ENCODE assay signal across 10 cellular contexts in the genomic region with DNA sequence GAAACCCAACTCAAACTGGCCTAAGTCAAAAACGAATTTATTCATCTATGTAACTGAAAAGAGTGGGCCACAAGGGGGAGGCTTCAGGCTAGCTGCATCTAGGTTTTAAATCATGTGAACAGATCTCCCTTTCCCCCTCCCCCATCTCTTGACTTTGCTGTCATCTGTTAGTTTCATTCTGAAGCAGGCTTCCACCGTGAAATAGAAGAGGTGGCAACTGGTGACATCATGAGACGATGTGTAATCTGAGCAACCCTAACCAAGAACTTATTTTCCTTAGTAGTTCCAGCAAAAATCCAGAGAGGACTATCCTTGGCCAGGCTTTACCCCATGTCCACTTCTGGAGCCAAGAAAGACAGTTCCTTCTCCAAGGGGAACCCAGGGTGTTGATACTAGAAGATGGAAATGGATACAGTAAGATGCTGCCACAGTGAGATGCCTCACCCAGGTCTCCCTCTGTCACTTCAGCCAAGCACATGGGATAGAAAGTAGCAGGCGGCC. TPM values are rescaled to one million over a fixed set of nuclear protein-coding genes. Genes with fewer than 3 reads are reported as not detected.
DNase-seq lines count a peak whose midpoint lies in the region; ATAC-seq and TF ChIP-seq lines count a peak whose summit lies in the region.
"Had no signal": no experiment of that assay in that cellular context is flagged by ENCODE, and none has a peak within 500 bp of the region (broad histone marks: within the 10 kb centered on the region; RNA-seq: fewer than 3 reads in every experiment).

No MANE protein-coding gene starts in this region.

- intact Hi-C loops in activated CD4-positive, alpha-beta T cell treated with anti-CD3 and anti-CD28 coated beads, Interleukin-2, amount 10 ng/mL, durations not matched to agents 24 days and 14 days (cut with micrococcal nuclease), result loop anchor here (2.0 kb wide), 2 partner anchors 39 to 61 kb away; a partner anchor contains a TSS
- intact Hi-C loops in esophagus muscularis mucosa (cut with DNase I), result no loop called here

- no peaks in the 10 kb centered on the region for H3K9me3 ChIP-seq in esophagus muscularis mucosa

- 73% methylated on average over 4 of the region's 4 CpGs for WGBS in esophagus muscularis mucosa

- peaks cover 21 to 79% (median 57%) of the 10 kb centered on the region in 4 donors for H3K36me3 ChIP-seq in esophagus muscularis mucosa

- peaks cover 37% of the 10 kb centered on the region for H3K4me1 Mint-ChIP-seq in activated CD4-positive, alpha-beta T cell treated with anti-CD3 and anti-CD28 coated beads, Interleukin-2, amount 10 ng/mL, durations not matched to agents 24 days and 14 days

- no peak for TF ChIP-seq CTCF in esophagus muscularis mucosa (IDR thresholded peaks at IDR 0.05)

- peak overlapping the region; percentile 15 for H3K4me3 Mint-ChIP-seq in activated CD4-positive, alpha-beta T cell treated with anti-CD3 and anti-CD28 coated beads, Interleukin-2, amount 10 ng/mL, durations not matched to agents 24 days and 14 days

- H3K9me3 Mint-ChIP-seq in activated CD4-positive, alpha-beta T cell treated with anti-CD3 and anti-CD28 coated beads, Interleukin-2, amount 10 ng/mL, durations not matched to agents 24 days and 14 days, result no peaks in the 10 kb centered on the region

- TF ChIP-seq EP300 in esophagus muscularis mucosa (IDR thresholded peaks at IDR 0.05), result no peak

- H3K27ac Mint-ChIP-seq in activated CD4-positive, alpha-beta T cell treated with anti-CD3 and anti-CD28 coated beads, Interleukin-2, amount 10 ng/mL, durations not matched to agents 24 days and 14 days, result peak overlapping the region; percentile 85

- no peaks in the 10 kb centered on the region for H3K27me3 Mint-ChIP-seq in activated CD4-positive, alpha-beta T cell treated with anti-CD3 and anti-CD28 coated beads, Interleukin-2, amount 10 ng/mL, durations not matched to agents 24 days and 14 days

- TF ChIP-seq POLR2A in esophagus muscularis mucosa (IDR thresholded peaks at IDR 0.05; ENCODE audit: low read depth), result no peak

- H3K27ac ChIP-seq in esophagus muscularis mucosa (replicated peaks in 1 of 4), result peak overlapping the region; percentile 14 to 53 (median 31)
- H3K27ac ChIP-seq: epithelial cell of prostate had no signal

- peak; percentile 86 for DNase-seq in activated CD4-positive, alpha-beta T cell treated with anti-CD3 and anti-CD28 coated beads, Interleukin-2, amount 10 ng/mL, durations not matched to agents 24 days and 14 days
- DNase-seq in activated CD4-positive, alpha-beta T cell treated with anti-CD3 and anti-CD28 coated beads, Interleukin-2, amount 50 U/mL, for 4 hours, result no peak
- peak; percentile 60 for DNase-seq in Jurkat, Clone E6-1 (ENCODE audit: low read depth, low spot score)
- DNase-seq in esophagus muscularis mucosa (ENCODE audit: extremely low spot score) (no peak), stromal cell of bone marrow (ENCODE audit: low read depth) (peak; percentile 72), NCI-H526 treated with DMSO at 0.1 percent for 48 hours (lab: John Stamatoyannopoulos, UW) (no peak), GOT3 (lab: John Stamatoyannopoulos, UW) (no peak)

- H3K36me3 Mint-ChIP-seq in activated CD4-positive, alpha-beta T cell treated with anti-CD3 and anti-CD28 coated beads, Interleukin-2, amount 10 ng/mL, durations not matched to agents 24 days and 14 days (ENCODE audit: low read depth), result peaks cover 59% of the 10 kb centered on the region

- no peak for ATAC-seq in GM21526 (IDR thresholded peaks at IDR 0.05; ENCODE audit: low FRiP score, unreplicated experiment)

- H3K4me3 ChIP-seq in Jurkat, Clone E6-1 (ENCODE audit: low read length), result no peak overlapping the region
- H3K4me3 ChIP-seq in esophagus muscularis mucosa, result no peak overlapping the region

- H3K4me1 ChIP-seq in esophagus muscularis mucosa, result peaks cover 14 to 50% (median 39%) of the 10 kb centered on the region in 4 donors

- H3K27me3 ChIP-seq in esophagus muscularis mucosa, result no peaks in the 10 kb centered on the region

RNA-seq across cellular contexts. Expression of a gene that starts 9.4 kb away (rescaled TPM):
- total RNA-seq in activated CD4-positive, alpha-beta T cell treated with anti-CD3 and anti-CD28 coated beads, Interleukin-2, amount 10 ng/mL, durations not matched to agents 24 days and 14 days, result 68.9 and 71.4 TPM in 2 replicates
- polyA plus RNA-seq in Jurkat, Clone E6-1 (2012; ENCODE audit: insufficient read depth, insufficient read length), result 49.7 TPM
- 100 to 1,000 TPM in 2 of 4 donors, 10 to 100 TPM in 2; 59.8 to 138 (median 104) TPM for total RNA-seq in esophagus muscularis mucosa

RNA-seq across cellular contexts. Expression of a gene that starts 15.7 kb away (rescaled TPM):
- 328 and 330 TPM in 2 replicates for total RNA-seq in activated CD4-positive, alpha-beta T cell treated with anti-CD3 and anti-CD28 coated beads, Interleukin-2, amount 10 ng/mL, durations not matched to agents 24 days and 14 days
- 540 TPM for polyA plus RNA-seq in Jurkat, Clone E6-1 (2012; ENCODE audit: insufficient read depth, insufficient read length)
- 10 to 100 TPM in 2 of 4 donors, 1 to 10 TPM in 2; 4.2 to 26.2 (median 12.0) TPM for total RNA-seq in esophagus muscularis mucosa
- total RNA-seq: NCI-H460 had no signal

RNA-seq across cellular contexts. Expression of a gene that starts 30.9 kb away (rescaled TPM):
- 5.0 and 5.2 TPM in 2 replicates for total RNA-seq in activated CD4-positive, alpha-beta T cell treated with anti-CD3 and anti-CD28 coated beads, Interleukin-2, amount 10 ng/mL, durations not matched to agents 24 days and 14 days
- 5.1 TPM for polyA plus RNA-seq in Jurkat, Clone E6-1 (2012; ENCODE audit: insufficient read depth, insufficient read length)
- 1 to 10 TPM in 2 of 4 donors, under 1 TPM in 2; 0.50 to 2.5 (median 1.4) TPM for total RNA-seq in esophagus muscularis mucosa

RNA-seq across cellular contexts. Expression of a gene that starts 39.3 kb away (rescaled TPM):
- total RNA-seq in activated CD4-positive, alpha-beta T cell treated with anti-CD3 and anti-CD28 coated beads, Interleukin-2, amount 10 ng/mL, durations not matched to agents 24 days and 14 days, result 47.1 and 50.6 TPM in 2 replicates
- polyA plus RNA-seq in Jurkat, Clone E6-1 (2012; ENCODE audit: insufficient read depth, insufficient read length), result 90.4 TPM
- total RNA-seq in esophagus muscularis mucosa, result 10 to 100 TPM; 31.6 to 47.2 (median 41.5) TPM

RNA-seq across cellular contexts. Expression of a gene that starts 39.6 kb away (rescaled TPM):
- total RNA-seq in activated CD4-positive, alpha-beta T cell treated with anti-CD3 and anti-CD28 coated beads, Interleukin-2, amount 10 ng/mL, durations not matched to agents 24 days and 14 days, result 36.0 and 38.7 TPM in 2 replicates
- 25.2 TPM for polyA plus RNA-seq in Jurkat, Clone E6-1 (2012; ENCODE audit: insufficient read depth, insufficient read length)
- total RNA-seq in esophagus muscularis mucosa, result 10 to 100 TPM; 24.9 to 58.0 (median 38.3) TPM

Comparison
In these comparisons a context has a peak if more than half of its experiments do, and no peak if none do; other contexts are left out.
1. DNase-seq: peak in activated CD4-positive, alpha-beta T cell treated with anti-CD3 and anti-CD28 coated beads, Interleukin-2, amount 10 ng/mL, durations not matched to agents 24 days and 14 days (single experiment), Jurkat, Clone E6-1 (single experiment) and stromal cell of bone marrow (single experiment); none in activated CD4-positive, alpha-beta T cell treated with anti-CD3 and anti-CD28 coated beads, Interleukin-2, amount 50 U/mL, for 4 hours (0 of 2), esophagus muscularis mucosa (single experiment), NCI-H526 treated with DMSO at 0.1 percent for 48 hours (single experiment) and GOT3 (single experiment).
2. RNA of a gene that starts 15.7 kb away (total RNA-seq): 328 to 330 TPM in activated CD4-positive, alpha-beta T cell treated with anti-CD3 and anti-CD28 coated beads, Interleukin-2, amount 10 ng/mL, durations not matched to agents 24 days and 14 days; 4.2 to 26.2 TPM in esophagus muscularis mucosa; every median in the first group is over 10 times any median in the second.